ENCODE assay signal across 13 cellular contexts in the genomic region with DNA sequence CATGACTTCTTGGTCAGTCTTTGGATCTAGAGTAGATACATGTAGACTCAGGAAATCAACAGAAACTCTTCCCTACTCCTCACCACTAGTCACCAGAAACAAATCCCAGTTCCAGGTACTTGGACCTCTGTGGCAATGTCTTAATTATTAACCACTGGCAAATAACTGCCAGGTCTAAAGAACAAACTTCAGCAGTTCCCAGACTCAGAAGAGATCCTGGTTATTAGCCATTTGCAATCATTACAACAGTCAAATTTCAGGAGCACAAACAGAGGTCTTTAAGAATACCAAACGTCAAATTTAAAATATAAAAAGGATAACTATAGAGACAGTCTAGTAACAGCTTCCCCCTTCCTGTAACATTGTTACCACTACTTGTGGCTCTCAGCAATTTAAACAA. TPM values are rescaled to one million over a fixed set of nuclear protein-coding genes. Genes with fewer than 3 reads are reported as not detected.
DNase-seq lines count a peak whose midpoint lies in the region; ATAC-seq, FAIRE-seq and TF ChIP-seq lines count a peak whose summit lies in the region.
"Had no signal": no experiment of that assay in that cellular context is flagged by ENCODE, and none has a peak within 500 bp of the region (broad histone marks: within the 10 kb centered on the region; RNA-seq: fewer than 3 reads in every experiment).

No MANE protein-coding gene starts in this region.

- peaks cover 91% of the 10 kb centered on the region for H3K4me1 ChIP-seq in HepG2 (ENCODE audit: insufficient read depth, low read length)
- H3K4me1 ChIP-seq in mesenchymal stem cell (ENCODE audit: control insufficient read depth, insufficient read depth, low read depth, low read length), result peaks cover 6% of the 10 kb centered on the region

- POLR2A ChIA-PET in HepG2 (lab: Yijun Ruan, JAX), result interaction anchor here (0.8 to 3.9 kb wide), 5 partner anchors 9 to 29 kb away, joined by 3 to 14 read pairs (median 5); partner anchors contain the start of genes DIAPH1, HDAC3 and RELL2

- H3K9me3 Mint-ChIP-seq in activated naive CD4-positive, alpha-beta T cell treated with anti-CD3 and anti-CD28 coated beads, Interleukin-2, amount 10 ng/mL, durations not matched to agents 7 days and 5 days, result no peaks in the 10 kb centered on the region
- H3K9me3 Mint-ChIP-seq in activated T-helper 1 cell treated with anti-CD3 and anti-CD28 coated beads, Interleukin-12 subunit alpha, Interleukin-12 subunit beta, Interleukin-2, Interleukin-4 antibody, amounts not matched to agents 30 ng/mL and 10 ng/mL and 1 ng/mL, durations not matched to agents 14 hours and 24 hours and 36 hours, result no peaks in the 10 kb centered on the region
- no peaks in the 10 kb centered on the region for H3K9me3 Mint-ChIP-seq in type B pancreatic cell

- H4K20me1 ChIP-seq in HepG2 (ENCODE audit: insufficient read depth, low read length), result no peaks in the 10 kb centered on the region; the same call in 1 of the 2 replicates

- peak overlapping the region; percentile 78 for H3K27ac ChIP-seq in HepG2 (ENCODE audit: extremely low read length, insufficient read depth, low read length)
- H3K27ac ChIP-seq in mesenchymal stem cell (ENCODE audit: low read length, poor library complexity, severe bottlenecking), result no peak overlapping the region

- FAIRE-seq in HepG2 (lab: Jason Lieb, UNC) (peak; percentile 60), GM12892 (lab: Jason Lieb, UNC) (no peak)
- FAIRE-seq: endometrium had no signal

- H2BK15ac ChIP-seq in mesenchymal stem cell (ENCODE audit: low read depth, poor library complexity, severe bottlenecking), result no peak overlapping the region

- H3K4me1 Mint-ChIP-seq in activated naive CD4-positive, alpha-beta T cell treated with anti-CD3 and anti-CD28 coated beads, Interleukin-2, amount 10 ng/mL, durations not matched to agents 7 days and 5 days, result peaks cover 90% of the 10 kb centered on the region
- peaks cover 85% of the 10 kb centered on the region for H3K4me1 Mint-ChIP-seq in activated T-helper 1 cell treated with anti-CD3 and anti-CD28 coated beads, Interleukin-12 subunit alpha, Interleukin-12 subunit beta, Interleukin-2, Interleukin-4 antibody, amounts not matched to agents 30 ng/mL and 10 ng/mL and 1 ng/mL, durations not matched to agents 14 hours and 24 hours and 36 hours (ENCODE audit: low read depth)
- H3K4me1 Mint-ChIP-seq in type B pancreatic cell (ENCODE audit: unreplicated experiment), result peaks cover 21% of the 10 kb centered on the region

- no peak overlapping the region for H3K18ac ChIP-seq in mesenchymal stem cell (ENCODE audit: low read depth in 1 of 2, low read length in 2 of 2)

- H4K91ac ChIP-seq in mesenchymal stem cell (ENCODE audit: low read length), result no peak overlapping the region

- no peak for TF ChIP-seq POLR2A in HepG2 (IDR thresholded peaks at IDR 0.05; ENCODE audit: insufficient read depth in 1 of 2, low read depth in 2 of 2, low read length in 2 of 2)
- TF ChIP-seq POLR2A in GM12892 (IDR thresholded peaks at IDR 0.05; ENCODE audit: low read depth, low read length), result no peak

- TF ChIP-seq EP300 in HepG2 (IDR thresholded peaks at IDR 0.05; ENCODE audit: low read depth in 2 of 2, low read length in 2 of 2) (peak in 1 of 2 experiments; percentile 61; a peak in 2 of 4 replicates), HepG2 (CRISPR knock-in tag; IDR thresholded peaks at IDR 0.05; ENCODE audit: borderline replicate concordance) (no peak)

- 0% methylated on average over 1 of the region's 1 CpG for WGBS in HepG2 (ENCODE audit: low lambda C conversion rate)
- no CpG with 5 or more reads among the region's 1 CpG for WGBS in mesenchymal stem cell

- H3K4me3 Mint-ChIP-seq in activated naive CD4-positive, alpha-beta T cell treated with anti-CD3 and anti-CD28 coated beads, Interleukin-2, amount 10 ng/mL, durations not matched to agents 7 days and 5 days, result no peak overlapping the region
- peak overlapping the region; percentile 43 for H3K4me3 Mint-ChIP-seq in activated T-helper 1 cell treated with anti-CD3 and anti-CD28 coated beads, Interleukin-12 subunit alpha, Interleukin-12 subunit beta, Interleukin-2, Interleukin-4 antibody, amounts not matched to agents 30 ng/mL and 10 ng/mL and 1 ng/mL, durations not matched to agents 14 hours and 24 hours and 36 hours
- H3K4me3 Mint-ChIP-seq in type B pancreatic cell, result no peak overlapping the region

- no peak overlapping the region for H3K23ac ChIP-seq in mesenchymal stem cell (ENCODE audit: low read length in 2 of 2)

- no TSS peak for BruUV-seq in HepG2 (replicated peaks; lab: Mats Ljungman, UMichigan)

- H3K27me3 Mint-ChIP-seq in activated naive CD4-positive, alpha-beta T cell treated with anti-CD3 and anti-CD28 coated beads, Interleukin-2, amount 10 ng/mL, durations not matched to agents 7 days and 5 days, result no peaks in the 10 kb centered on the region
- no peaks in the 10 kb centered on the region for H3K27me3 Mint-ChIP-seq in activated T-helper 1 cell treated with anti-CD3 and anti-CD28 coated beads, Interleukin-12 subunit alpha, Interleukin-12 subunit beta, Interleukin-2, Interleukin-4 antibody, amounts not matched to agents 30 ng/mL and 10 ng/mL and 1 ng/mL, durations not matched to agents 14 hours and 24 hours and 36 hours (ENCODE audit: insufficient read depth)
- H3K27me3 Mint-ChIP-seq in type B pancreatic cell, result no peaks in the 10 kb centered on the region

- peak overlapping the region; percentile 81 for H3K4me2 ChIP-seq in HepG2 (ENCODE audit: low read depth, low read length)
- H3K4me2 ChIP-seq in mesenchymal stem cell (ENCODE audit: low read length, poor library complexity, severe bottlenecking), result no peak overlapping the region

- H3K9me3 ChIP-seq in HepG2 (ENCODE audit: low read length) (no peaks in the 10 kb centered on the region), mesenchymal stem cell (ENCODE audit: control insufficient read depth, low read length) (no peaks in the 10 kb centered on the region)

- H2BK12ac ChIP-seq in mesenchymal stem cell (ENCODE audit: low read length in 2 of 2), result no peak overlapping the region

- no peak for TF ChIP-seq RAD21 in HepG2 (CRISPR knock-in tag; IDR thresholded peaks at IDR 0.05)

- no peak for DNase-seq in activated naive CD4-positive, alpha-beta T cell treated with anti-CD3 and anti-CD28 coated beads, Interleukin-2, amount 10 ng/mL, durations not matched to agents 7 days and 5 days
- no peak for DNase-seq in activated naive CD4-positive, alpha-beta T cell treated with Interleukin-2 at 50 U/mL for 16 hours
- no peak for DNase-seq in activated T-helper 1 cell treated with anti-CD3 and anti-CD28 coated beads, Interleukin-12 subunit alpha, Interleukin-12 subunit beta, Interleukin-2, Interleukin-4 antibody, amounts not matched to agents 30 ng/mL and 10 ng/mL and 1 ng/mL, durations not matched to agents 14 hours and 24 hours and 36 hours (ENCODE audit: low spot score)
- DNase-seq in HepG2 (ENCODE audit: low spot score) (peak; percentile 83), type B pancreatic cell (ENCODE audit: extremely low spot score, unreplicated experiment) (no peak), mesenchymal stem cell (no peak), GM12892 (ENCODE audit: insufficient read length) (no peak), Kasumi-1 (lab: John Stamatoyannopoulos, UW) (no peak)
- DNase-seq: activated CD4-positive, alpha-beta T cell treated with anti-CD3 and anti-CD28 coated beads, Interleukin-2, amount 50 U/mL, for 48 hours; GDM1; midbrain; NCI-H82 had no signal

- no peak overlapping the region for H2BK120ac ChIP-seq in mesenchymal stem cell (ENCODE audit: low read depth, low read length)

- no peak overlapping the region for H2BK5ac ChIP-seq in mesenchymal stem cell (ENCODE audit: low read depth, low read length, poor library complexity, severe bottlenecking)

- no peak overlapping the region for H2AFZ ChIP-seq in HepG2 (ENCODE audit: low read length)
- no peak overlapping the region for H2AFZ ChIP-seq in mesenchymal stem cell (ENCODE audit: low read depth, low read length)

- TF ChIP-seq CTCF in HepG2 (CRISPR knock-in tag; IDR thresholded peaks at IDR 0.05) (no peak), type B pancreatic cell (conservative IDR thresholded peaks at IDR 0.05) (no peak)

- H3K14ac ChIP-seq in mesenchymal stem cell (ENCODE audit: low read length in 2 of 2), result no peak overlapping the region

- no peak overlapping the region for H3K4ac ChIP-seq in mesenchymal stem cell (ENCODE audit: low read depth in 1 of 2, low read length in 2 of 2)

- in situ Hi-C loops in HepG2 (cut with HindIII; ENCODE audit: extremely low pct_ligation_motif_present, low pct_unique_long_range_greater_than_20kb), result no loop called here

- CTCF ChIA-PET in activated naive CD4-positive, alpha-beta T cell treated with anti-CD3 and anti-CD28 coated beads, Interleukin-2, amount 10 ng/mL, durations not matched to agents 7 days and 5 days (lab: Charles Lee), result interaction anchor here (2.3 to 7.4 kb wide), 4 partner anchors 8 to 27 kb away, joined by 5 to 43 read pairs (median 28); partner anchors contain the start of genes DIAPH1, HDAC3 and RELL2
- CTCF ChIA-PET in HepG2 (lab: Yijun Ruan, JAX; ENCODE audit: low intra/inter-chr PET ratio, low total read pairs), result interaction anchor here (0.9 kb wide), 1 partner anchor 16 kb away, joined by 4 read pairs; no protein-coding TSS in a partner anchor

- peaks cover 51% of the 10 kb centered on the region for H3K36me3 Mint-ChIP-seq in activated naive CD4-positive, alpha-beta T cell treated with anti-CD3 and anti-CD28 coated beads, Interleukin-2, amount 10 ng/mL, durations not matched to agents 7 days and 5 days
- H3K36me3 Mint-ChIP-seq in activated T-helper 1 cell treated with anti-CD3 and anti-CD28 coated beads, Interleukin-12 subunit alpha, Interleukin-12 subunit beta, Interleukin-2, Interleukin-4 antibody, amounts not matched to agents 30 ng/mL and 10 ng/mL and 1 ng/mL, durations not matched to agents 14 hours and 24 hours and 36 hours (ENCODE audit: low read depth), result peaks cover 30% of the 10 kb centered on the region
- peaks cover 11% of the 10 kb centered on the region for H3K36me3 Mint-ChIP-seq in type B pancreatic cell

- intact Hi-C loops in activated T-helper 1 cell treated with anti-CD3 and anti-CD28 coated beads, Interleukin-12 subunit alpha, Interleukin-12 subunit beta, Interleukin-2, Interleukin-4 antibody, amounts not matched to agents 30 ng/mL and 10 ng/mL and 1 ng/mL, durations not matched to agents 14 hours and 24 hours and 36 hours (cut with micrococcal nuclease), result no loop called here
- intact Hi-C loops in HepG2 (cut with micrococcal nuclease; ENCODE audit: unreplicated experiment), result loop anchor here (1.0 kb wide), 1 partner anchor 11 kb away; no protein-coding TSS in a partner anchor

- H4K8ac ChIP-seq in mesenchymal stem cell (ENCODE audit: low read length), result no peak overlapping the region

- H3K27me3 ChIP-seq in HepG2 (ENCODE audit: control insufficient read depth in 1 of 2, insufficient read depth in 2 of 2, low read length in 2 of 2) (no peaks in the 10 kb centered on the region), mesenchymal stem cell (ENCODE audit: control insufficient read depth in 1 of 2, insufficient read depth in 1 of 2, low read length in 2 of 2) (no peaks in the 10 kb centered on the region)

- H3K36me3 ChIP-seq in HepG2 (replicated peaks in 1 of 2; ENCODE audit: control insufficient read depth in 1 of 2, insufficient read depth in 2 of 2, low read length in 2 of 2) (no peaks in the 10 kb centered on the region), mesenchymal stem cell (ENCODE audit: control insufficient read depth in 1 of 2, insufficient read depth in 2 of 2, low read depth in 1 of 2, low read length in 2 of 2) (no peaks in the 10 kb centered on the region)

- peak overlapping the region; percentile 51 for H3K9ac ChIP-seq in HepG2 (ENCODE audit: insufficient read depth, low read depth, low read length)
- no peak overlapping the region for H3K9ac ChIP-seq in mesenchymal stem cell (ENCODE audit: low read length)

- H3K79me1 ChIP-seq in mesenchymal stem cell (replicated peaks; ENCODE audit: low read length, poor library complexity, severe bottlenecking), result peaks cover 20% of the 10 kb centered on the region

- peak; percentile 97 for ATAC-seq in HepG2

- peaks cover 92% of the 10 kb centered on the region for H3K79me2 ChIP-seq in HepG2 (ENCODE audit: insufficient read depth, low read length)

- no peak overlapping the region for H2AK5ac ChIP-seq in mesenchymal stem cell (ENCODE audit: low read length, severe bottlenecking)

- H3K27ac Mint-ChIP-seq in activated naive CD4-positive, alpha-beta T cell treated with anti-CD3 and anti-CD28 coated beads, Interleukin-2, amount 10 ng/mL, durations not matched to agents 7 days and 5 days, result peak overlapping the region; percentile 86
- H3K27ac Mint-ChIP-seq in activated T-helper 1 cell treated with anti-CD3 and anti-CD28 coated beads, Interleukin-12 subunit alpha, Interleukin-12 subunit beta, Interleukin-2, Interleukin-4 antibody, amounts not matched to agents 30 ng/mL and 10 ng/mL and 1 ng/mL, durations not matched to agents 14 hours and 24 hours and 36 hours, result peak overlapping the region; percentile 79
- H3K27ac Mint-ChIP-seq in type B pancreatic cell, result peak overlapping the region; percentile 87

- H3K4me3 ChIP-seq in HepG2 (replicated peaks in 1 of 3; ENCODE audit: insufficient read depth in 1 of 3, low read depth in 2 of 3, low read length in 3 of 3) (peak overlapping the region; percentile 24 to 49 (median 43); a peak in 5 of 6 replicates), mesenchymal stem cell (ENCODE audit: insufficient read depth in 1 of 2, low read depth in 1 of 2, low read length in 2 of 2) (no peak overlapping the region)

RNA-seq across cellular contexts. Expression of gene DIAPH1, which starts 10.2 kb away (rescaled TPM):
- 221 and 234 TPM in 2 replicates for total RNA-seq in activated T-helper 1 cell treated with anti-CD3 and anti-CD28 coated beads, Interleukin-12 subunit alpha, Interleukin-12 subunit beta, Interleukin-2, Interleukin-4 antibody, amounts not matched to agents 30 ng/mL and 10 ng/mL and 1 ng/mL, durations not matched to agents 14 hours and 24 hours and 36 hours
- total RNA-seq in HepG2 (2016; rRNA removed; fragmentation: Illumina TruSeq; extraction: Trizol) (28.5 and 33.9 TPM in 2 replicates), type B pancreatic cell (ENCODE audit: low replicate concordance) (79.6 and 103 TPM in 2 replicates)
- total RNA-seq in HepG2 (2016; cell fraction: cytosol; rRNA removed; fragmentation: Illumina TruSeq; extraction: Trizol; ENCODE audit: low read depth), result 16.5 and 21.3 TPM in 2 replicates
- 24.1 and 31.9 TPM in 2 replicates for total RNA-seq in HepG2 (2016; cell fraction: insoluble cytoplasmic fraction; rRNA removed; fragmentation: Illumina TruSeq; extraction: Trizol)
- 20.9 and 21.2 TPM in 2 replicates for total RNA-seq in HepG2 (2016; cell fraction: membrane; rRNA removed; fragmentation: Illumina TruSeq; extraction: Trizol)
- total RNA-seq in HepG2 (2016; cell fraction: nucleus; rRNA removed; fragmentation: Illumina TruSeq; extraction: Trizol), result 95.2 and 104 TPM in 2 replicates
- 25.1 and 33.2 TPM in 2 replicates for polyA plus RNA-seq in HepG2 (2011; rRNA removed)
- polyA plus RNA-seq in HepG2 (2011; cell fraction: cytosol; rRNA removed), result 18.7 and 25.7 TPM in 2 replicates
- 126 and 140 TPM in 2 replicates for polyA plus RNA-seq in HepG2 (2011; cell fraction: nucleus; rRNA removed)
- 45.7 and 49.8 TPM in 2 replicates for polyA plus RNA-seq in HepG2 (2012)
- 5.1 and 6.3 TPM in 2 replicates for polyA plus RNA-seq in HepG2 (2016; cell fraction: cytosol; fragmentation: Illumina TruSeq; extraction: Trizol; ENCODE audit: low read depth)
- polyA plus RNA-seq in HepG2 (2016; cell fraction: insoluble cytoplasmic fraction; fragmentation: Illumina TruSeq; extraction: Trizol; ENCODE audit: low read depth), result 24.9 and 33.0 TPM in 2 replicates
- 7.9 and 10.1 TPM in 2 replicates for polyA plus RNA-seq in HepG2 (2016; cell fraction: membrane; fragmentation: Illumina TruSeq; extraction: Trizol; ENCODE audit: low read depth)
- polyA plus RNA-seq in HepG2 (2016; cell fraction: nucleus; fragmentation: Illumina TruSeq; extraction: Trizol; ENCODE audit: insufficient read depth, low read depth), result 123 and 124 TPM in 2 replicates
- polyA minus RNA-seq in HepG2 (2011; rRNA and poly(A)+ RNA removed; ENCODE audit: low replicate concordance), result 105 and 207 TPM in 2 replicates
- 30.1 and 34.9 TPM in 2 replicates for polyA minus RNA-seq in HepG2 (2011; cell fraction: cytosol; rRNA and poly(A)+ RNA removed)
- 129 and 140 TPM in 2 replicates for polyA minus RNA-seq in HepG2 (2011; cell fraction: nucleus; rRNA and poly(A)+ RNA removed)
- polyA plus RNA-seq in mesenchymal stem cell (2013, experiment 1 of 2), result 20.3 TPM
- 19.1 TPM for polyA plus RNA-seq in mesenchymal stem cell (2013, experiment 2 of 2)
- 67.3 TPM for polyA plus RNA-seq in GM12892 (2012; ENCODE audit: missing spikeins)

RNA-seq across cellular contexts. Expression of gene HDAC3, which starts 28.1 kb away (rescaled TPM):
- total RNA-seq in activated T-helper 1 cell treated with anti-CD3 and anti-CD28 coated beads, Interleukin-12 subunit alpha, Interleukin-12 subunit beta, Interleukin-2, Interleukin-4 antibody, amounts not matched to agents 30 ng/mL and 10 ng/mL and 1 ng/mL, durations not matched to agents 14 hours and 24 hours and 36 hours, result 83.1 and 87.2 TPM in 2 replicates
- total RNA-seq in HepG2 (2016; rRNA removed; fragmentation: Illumina TruSeq; extraction: Trizol) (83.9 and 84.0 TPM in 2 replicates), type B pancreatic cell (ENCODE audit: low replicate concordance) (65.8 and 87.8 TPM in 2 replicates)
- total RNA-seq in HepG2 (2016; cell fraction: cytosol; rRNA removed; fragmentation: Illumina TruSeq; extraction: Trizol; ENCODE audit: low read depth), result 89.0 and 95.8 TPM in 2 replicates
- total RNA-seq in HepG2 (2016; cell fraction: insoluble cytoplasmic fraction; rRNA removed; fragmentation: Illumina TruSeq; extraction: Trizol), result 75.9 and 87.3 TPM in 2 replicates
- 136 and 149 TPM in 2 replicates for total RNA-seq in HepG2 (2016; cell fraction: membrane; rRNA removed; fragmentation: Illumina TruSeq; extraction: Trizol)
- total RNA-seq in HepG2 (2016; cell fraction: nucleus; rRNA removed; fragmentation: Illumina TruSeq; extraction: Trizol), result 60.2 and 60.8 TPM in 2 replicates
- polyA plus RNA-seq in HepG2 (2011; rRNA removed), result 90.0 and 94.1 TPM in 2 replicates
- 84.3 and 85.4 TPM in 2 replicates for polyA plus RNA-seq in HepG2 (2011; cell fraction: cytosol; rRNA removed)
- 161 and 166 TPM in 2 replicates for polyA plus RNA-seq in HepG2 (2011; cell fraction: nucleus; rRNA removed)
- 55.1 and 57.0 TPM in 2 replicates for polyA plus RNA-seq in HepG2 (2012)
- 93.9 and 113 TPM in 2 replicates for polyA plus RNA-seq in HepG2 (2016; cell fraction: cytosol; fragmentation: Illumina TruSeq; extraction: Trizol; ENCODE audit: low read depth)
- 80.8 and 88.3 TPM in 2 replicates for polyA plus RNA-seq in HepG2 (2016; cell fraction: insoluble cytoplasmic fraction; fragmentation: Illumina TruSeq; extraction: Trizol; ENCODE audit: low read depth)
- polyA plus RNA-seq in HepG2 (2016; cell fraction: membrane; fragmentation: Illumina TruSeq; extraction: Trizol; ENCODE audit: low read depth), result 128 and 150 TPM in 2 replicates
- 126 and 133 TPM in 2 replicates for polyA plus RNA-seq in HepG2 (2016; cell fraction: nucleus; fragmentation: Illumina TruSeq; extraction: Trizol; ENCODE audit: insufficient read depth, low read depth)
- 103 and 109 TPM in 2 replicates for polyA minus RNA-seq in HepG2 (2011; rRNA and poly(A)+ RNA removed; ENCODE audit: low replicate concordance)
- 38.4 TPM in 2 replicates for polyA minus RNA-seq in HepG2 (2011; cell fraction: cytosol; rRNA and poly(A)+ RNA removed)
- 73.1 TPM in 2 replicates for polyA minus RNA-seq in HepG2 (2011; cell fraction: nucleus; rRNA and poly(A)+ RNA removed)
- 42.8 TPM for polyA plus RNA-seq in mesenchymal stem cell (2013, experiment 1 of 2)
- 42.2 TPM for polyA plus RNA-seq in mesenchymal stem cell (2013, experiment 2 of 2)
- polyA plus RNA-seq in GM12892 (2012; ENCODE audit: missing spikeins), result 79.2 TPM

RNA-seq across cellular contexts. Expression of gene RELL2, which starts 28.2 kb away (rescaled TPM):
- total RNA-seq in activated T-helper 1 cell treated with anti-CD3 and anti-CD28 coated beads, Interleukin-12 subunit alpha, Interleukin-12 subunit beta, Interleukin-2, Interleukin-4 antibody, amounts not matched to agents 30 ng/mL and 10 ng/mL and 1 ng/mL, durations not matched to agents 14 hours and 24 hours and 36 hours, result 19.3 and 19.5 TPM in 2 replicates
- total RNA-seq in HepG2 (2016; rRNA removed; fragmentation: Illumina TruSeq; extraction: Trizol) (5.2 and 8.3 TPM in 2 replicates), type B pancreatic cell (ENCODE audit: low replicate concordance) (6.9 and 8.1 TPM in 2 replicates)
- total RNA-seq in HepG2 (2016; cell fraction: cytosol; rRNA removed; fragmentation: Illumina TruSeq; extraction: Trizol; ENCODE audit: low read depth), result 4.3 and 4.9 TPM in 2 replicates
- total RNA-seq in HepG2 (2016; cell fraction: insoluble cytoplasmic fraction; rRNA removed; fragmentation: Illumina TruSeq; extraction: Trizol), result 5.4 and 6.7 TPM in 2 replicates
- total RNA-seq in HepG2 (2016; cell fraction: membrane; rRNA removed; fragmentation: Illumina TruSeq; extraction: Trizol), result 9.5 and 10.1 TPM in 2 replicates
- total RNA-seq in HepG2 (2016; cell fraction: nucleus; rRNA removed; fragmentation: Illumina TruSeq; extraction: Trizol), result 6.6 and 7.9 TPM in 2 replicates
- 6.4 and 9.9 TPM in 2 replicates for polyA plus RNA-seq in HepG2 (2011; rRNA removed)
- 6.7 and 9.8 TPM in 2 replicates for polyA plus RNA-seq in HepG2 (2011; cell fraction: cytosol; rRNA removed)
- polyA plus RNA-seq in HepG2 (2011; cell fraction: nucleus; rRNA removed), result 46.2 and 47.3 TPM in 2 replicates
- polyA plus RNA-seq in HepG2 (2012), result 2.0 and 3.6 TPM in 2 replicates
- polyA plus RNA-seq in HepG2 (2016; cell fraction: cytosol; fragmentation: Illumina TruSeq; extraction: Trizol; ENCODE audit: low read depth), result 5.7 and 6.7 TPM in 2 replicates
- polyA plus RNA-seq in HepG2 (2016; cell fraction: insoluble cytoplasmic fraction; fragmentation: Illumina TruSeq; extraction: Trizol; ENCODE audit: low read depth), result 5.5 and 6.8 TPM in 2 replicates
- polyA plus RNA-seq in HepG2 (2016; cell fraction: membrane; fragmentation: Illumina TruSeq; extraction: Trizol; ENCODE audit: low read depth), result 10.5 and 11.3 TPM in 2 replicates
- polyA plus RNA-seq in HepG2 (2016; cell fraction: nucleus; fragmentation: Illumina TruSeq; extraction: Trizol; ENCODE audit: insufficient read depth, low read depth), result 21.1 and 22.8 TPM in 2 replicates
- polyA minus RNA-seq in HepG2 (2011; rRNA and poly(A)+ RNA removed; ENCODE audit: low replicate concordance), result 0.84 and 5.2 TPM in 2 replicates
- polyA minus RNA-seq in HepG2 (2011; cell fraction: cytosol; rRNA and poly(A)+ RNA removed), result 1.8 and 2.8 TPM in 2 replicates
- polyA minus RNA-seq in HepG2 (2011; cell fraction: nucleus; rRNA and poly(A)+ RNA removed), result 7.8 and 10.2 TPM in 2 replicates
- 4.3 TPM for polyA plus RNA-seq in mesenchymal stem cell (2013, experiment 1 of 2)
- 4.2 TPM for polyA plus RNA-seq in mesenchymal stem cell (2013, experiment 2 of 2)
- 3.8 TPM for polyA plus RNA-seq in GM12892 (2012; ENCODE audit: missing spikeins)

RNA-seq across cellular contexts. Expression of gene FCHSD1, which starts 42.7 kb away (rescaled TPM):
- 37.0 and 37.1 TPM in 2 replicates for total RNA-seq in activated T-helper 1 cell treated with anti-CD3 and anti-CD28 coated beads, Interleukin-12 subunit alpha, Interleukin-12 subunit beta, Interleukin-2, Interleukin-4 antibody, amounts not matched to agents 30 ng/mL and 10 ng/mL and 1 ng/mL, durations not matched to agents 14 hours and 24 hours and 36 hours
- total RNA-seq in HepG2 (2016; rRNA removed; fragmentation: Illumina TruSeq; extraction: Trizol), result 3.6 and 5.5 TPM in 2 replicates
- 1.8 and 2.5 TPM in 2 replicates for total RNA-seq in HepG2 (2016; cell fraction: cytosol; rRNA removed; fragmentation: Illumina TruSeq; extraction: Trizol; ENCODE audit: low read depth)
- 3.8 and 9.1 TPM in 2 replicates for total RNA-seq in HepG2 (2016; cell fraction: insoluble cytoplasmic fraction; rRNA removed; fragmentation: Illumina TruSeq; extraction: Trizol)
- 1.0 and 1.4 TPM in 2 replicates for total RNA-seq in HepG2 (2016; cell fraction: membrane; rRNA removed; fragmentation: Illumina TruSeq; extraction: Trizol)
- total RNA-seq in HepG2 (2016; cell fraction: nucleus; rRNA removed; fragmentation: Illumina TruSeq; extraction: Trizol), result 11.4 and 14.4 TPM in 2 replicates
- 15.4 and 20.7 TPM in 2 replicates for polyA plus RNA-seq in HepG2 (2011; rRNA removed)
- 5.5 and 7.5 TPM in 2 replicates for polyA plus RNA-seq in HepG2 (2011; cell fraction: cytosol; rRNA removed)
- polyA plus RNA-seq in HepG2 (2011; cell fraction: nucleus; rRNA removed), result 160 and 175 TPM in 2 replicates
- 10.0 and 11.9 TPM in 2 replicates for polyA plus RNA-seq in HepG2 (2012)
- polyA plus RNA-seq in HepG2 (2016; cell fraction: cytosol; fragmentation: Illumina TruSeq; extraction: Trizol; ENCODE audit: low read depth), result 0.36 and 0.44 TPM in 2 replicates
- 2.3 and 3.2 TPM in 2 replicates for polyA plus RNA-seq in HepG2 (2016; cell fraction: insoluble cytoplasmic fraction; fragmentation: Illumina TruSeq; extraction: Trizol; ENCODE audit: low read depth)
- 0.33 and 0.88 TPM in 2 replicates for polyA plus RNA-seq in HepG2 (2016; cell fraction: membrane; fragmentation: Illumina TruSeq; extraction: Trizol; ENCODE audit: low read depth)
- 29.0 and 35.7 TPM in 2 replicates for polyA plus RNA-seq in HepG2 (2016; cell fraction: nucleus; fragmentation: Illumina TruSeq; extraction: Trizol; ENCODE audit: insufficient read depth, low read depth)
- 7.2 and 9.9 TPM in 2 replicates for polyA minus RNA-seq in HepG2 (2011; rRNA and poly(A)+ RNA removed; ENCODE audit: low replicate concordance)
- 4.6 and 5.0 TPM in 2 replicates for polyA minus RNA-seq in HepG2 (2011; cell fraction: cytosol; rRNA and poly(A)+ RNA removed)
- 29.2 and 32.2 TPM in 2 replicates for polyA minus RNA-seq in HepG2 (2011; cell fraction: nucleus; rRNA and poly(A)+ RNA removed)
- total RNA-seq in type B pancreatic cell (ENCODE audit: low replicate concordance), result 28.5 and 29.4 TPM in 2 replicates
- 17.4 TPM for polyA plus RNA-seq in mesenchymal stem cell (2013, experiment 1 of 2)
- polyA plus RNA-seq in mesenchymal stem cell (2013, experiment 2 of 2), result 17.0 TPM
- 18.6 TPM for polyA plus RNA-seq in GM12892 (2012; ENCODE audit: missing spikeins)

Comparison
In these comparisons a context has a peak if more than half of its experiments do, and no peak if none do; other contexts are left out.
1. H3K4me3 ChIP-seq: peak in HepG2 (3 of 3); none in mesenchymal stem cell (0 of 2).
2. Peak in every context shown above with its lines, with median percentiles within 50 percentile points of each other: H3K27ac Mint-ChIP-seq.